ENCODE assay signal across 12 cellular contexts in the genomic region with DNA sequence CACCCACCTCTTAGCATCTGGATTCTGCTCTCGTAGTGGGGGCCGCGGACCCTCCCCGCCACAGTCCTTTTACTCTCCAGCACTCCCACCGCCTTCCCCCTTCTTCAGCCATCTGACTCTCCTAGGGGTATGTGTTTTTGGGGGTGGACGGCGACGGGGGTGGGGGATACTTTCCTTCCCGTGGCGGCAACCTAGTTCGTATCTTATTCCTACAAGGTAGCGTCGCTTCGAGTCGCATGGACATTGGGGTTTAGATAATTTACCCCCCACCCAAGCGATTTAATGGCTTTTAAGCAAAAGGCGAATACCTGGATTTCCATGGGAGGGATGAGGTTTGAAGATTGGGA. TPM values are rescaled to one million over a fixed set of nuclear protein-coding genes. Genes with fewer than 3 reads are reported as not detected.
A peak's percentile ranks its signal among the peaks of the same experiment; 100 is the strongest.
DNase-seq lines count a peak whose midpoint lies in the region; ATAC-seq, FAIRE-seq and TF ChIP-seq lines count a peak whose summit lies in the region.
"Had no signal": no experiment of that assay in that cellular context is flagged by ENCODE, and none has a peak within 500 bp of the region (broad histone marks: within the 10 kb centered on the region; RNA-seq: fewer than 3 reads in every experiment).

No MANE protein-coding gene starts in this region.

- H3K4me3 ChIP-seq in right cardiac atrium (ENCODE audit: low read length) (peak overlapping the region; percentile 63), ascending aorta (peak overlapping the region in 1 of 2 donors; percentile 58), lung (peak overlapping the region; percentile 22)
- H3K4me3 ChIP-seq: skin epidermis had no signal

- H3K27ac ChIP-seq in right cardiac atrium (ENCODE audit: low read length) (no peak overlapping the region), ascending aorta (peak overlapping the region; percentile 73 to 76), lung (ENCODE audit: low read depth in 1 of 2, low read length in 1 of 2) (peak overlapping the region in 1 of 2 donors; percentile 65), caudate nucleus (ENCODE audit: low read depth, low read length) (no peak overlapping the region)

- intact Hi-C loops in right cardiac atrium (cut with DNase I) (no loop called here), left cardiac atrium (cut with DNase I) (loop anchor here in 1 of 2 donors (5.0 kb wide), 1 partner anchor 49 kb away; no protein-coding TSS in a partner anchor), ascending aorta (cut with DNase I) (loop anchor here (5.0 kb wide), 1 partner anchor 139 kb away; the partner anchor contains the start of gene ZDHHC9), sciatic nerve (cut with DNase I) (no loop called here)

- no peak for TF ChIP-seq CTCF in ascending aorta (IDR thresholded peaks at IDR 0.05)
- TF ChIP-seq CTCF in lung (IDR thresholded peaks at IDR 0.05; ENCODE audit: control extremely low read depth, extremely low read depth) = no peak

- H3K36me3 ChIP-seq in ascending aorta = no peaks in the 10 kb centered on the region
- H3K36me3 ChIP-seq in lung (ENCODE audit: control insufficient read depth in 2 of 2, insufficient read depth in 2 of 2, low read length in 2 of 2) = no peaks in the 10 kb centered on the region

- FAIRE-seq in RCC 7860 (lab: Jason Lieb, UNC) = no peak

- no peaks in the 10 kb centered on the region for H3K9me3 ChIP-seq in right cardiac atrium (ENCODE audit: control insufficient read depth, low read length)
- no peaks in the 10 kb centered on the region for H3K9me3 ChIP-seq in ascending aorta
- H3K9me3 ChIP-seq in lung (ENCODE audit: control insufficient read depth in 2 of 2, insufficient read depth in 1 of 2, low read length in 1 of 2) = peaks cover 0 to 2% of the 10 kb centered on the region in 2 donors

- no peak for ATAC-seq in right cardiac atrium
- no peak for ATAC-seq in left cardiac atrium
- ATAC-seq in lung (ENCODE audit: insufficient read depth, low FRiP score) = no peak
- no peak for ATAC-seq in HG03520 (IDR thresholded peaks at IDR 0.05; ENCODE audit: unreplicated experiment)
- ATAC-seq in sciatic nerve = no peak

- WGBS in right cardiac atrium = under 1% methylated on average over 17 of the region's 17 CpGs
- WGBS in lung, 2 donors = 1 to 37% methylated on average over 12 to 17 of the region's 17 CpGs

- no peaks in the 10 kb centered on the region for H3K27me3 ChIP-seq in right cardiac atrium (ENCODE audit: control insufficient read depth, insufficient read depth)
- H3K27me3 ChIP-seq in ascending aorta = no peaks in the 10 kb centered on the region
- peaks cover 10% of the 10 kb centered on the region for H3K27me3 ChIP-seq in lung (ENCODE audit: control insufficient read depth, insufficient read depth)

- DNase-seq in right cardiac atrium = no peak
- DNase-seq in left cardiac atrium = no peak
- DNase-seq in ascending aorta (ENCODE audit: low spot score in 2 of 2) = no peak
- DNase-seq in lung (ENCODE audit: low spot score) = no peak
- DNase-seq in caudate nucleus (lab: John Stamatoyannopoulos, UW) = no peak
- DNase-seq in RCC 7860 (ENCODE audit: low spot score) = no peak
- DNase-seq in sciatic nerve (ENCODE audit: low spot score) = no peak
- DNase-seq: COR-L47, hippocampal formation, NCI-H1930 had no signal

- H3K4me1 ChIP-seq in right cardiac atrium (ENCODE audit: control insufficient read depth, insufficient read depth, low read length) (no peaks in the 10 kb centered on the region), ascending aorta (no peaks in the 10 kb centered on the region), lung (ENCODE audit: control insufficient read depth in 2 of 2, insufficient read depth in 2 of 2, low read length in 2 of 2) (no peaks in the 10 kb centered on the region)

RNA-seq across cellular contexts. Expression of gene BCORL1, which starts 1.3 kb away (rescaled TPM):
- total RNA-seq in right cardiac atrium = 10 to 100 TPM; 10.9 to 13.8 (median 11.5) TPM
- polyA plus RNA-seq in right cardiac atrium = 5.0 TPM
- 10 to 100 TPM in 1 of 2 donors, 1 to 10 TPM in 1; 7.5 to 11.3 TPM for total RNA-seq in left cardiac atrium
- total RNA-seq in ascending aorta = 10.3 TPM
- total RNA-seq in lung = 10 to 100 TPM; 10.9 to 11.8 TPM
- polyA plus RNA-seq in lung = 1 to 10 TPM; 2.3 to 3.2 TPM
- total RNA-seq in sciatic nerve = 25.1 TPM

Comparison
In these comparisons a context has a peak if more than half of its experiments do, and no peak if none do; other contexts are left out.
1. H3K27ac ChIP-seq: peak in ascending aorta (2 of 2); none in right cardiac atrium (single experiment) and caudate nucleus (single experiment).